Comparison of ENCODE assay signal across 38 cellular contexts in the genomic region with DNA sequence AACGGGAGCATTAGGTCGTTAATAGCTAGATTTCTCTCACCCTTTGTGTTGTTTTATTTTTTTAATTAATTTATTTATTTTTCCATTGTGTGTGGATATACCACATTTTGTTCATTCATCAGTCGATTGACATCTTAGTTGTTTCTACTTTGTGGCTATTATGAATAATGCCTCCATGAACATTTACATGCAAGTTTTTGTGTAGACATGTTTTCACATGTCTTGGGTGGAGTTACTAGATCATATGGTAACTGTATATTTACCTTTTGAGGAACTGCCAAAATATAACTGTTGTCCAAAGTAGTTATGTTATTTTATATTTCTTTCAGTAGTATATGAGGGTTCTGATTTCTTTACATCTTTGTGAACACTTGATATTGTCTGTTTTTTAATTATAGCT. TPM values are rescaled to one million over a fixed set of nuclear protein-coding genes. Genes with fewer than 3 reads are reported as not detected.
"Had no signal": no experiment of that assay in that cellular context is flagged by ENCODE, and none has a peak within 500 bp of the region (broad histone marks: within the 10 kb centered on the region; RNA-seq: fewer than 3 reads in every experiment).

No MANE protein-coding gene starts in this region.

- H3K4me3 Mint-ChIP-seq: activated CD4-positive, alpha-beta memory T cell treated with anti-CD3 and anti-CD28 coated beads for 36 hours; activated CD4-positive, alpha-beta T cell treated with anti-CD3 and anti-CD28 coated beads for 36 hours; activated CD4-positive, alpha-beta T cell treated with anti-CD3 and anti-CD28 coated beads, Interleukin-2, amount 10 ng/mL, durations not matched to agents 24 days and 14 days; activated CD8-positive, alpha-beta memory T cell treated with anti-CD3 and anti-CD28 coated beads, Interleukin-2, amount 10 ng/mL, durations not matched to agents 7 days and 5 days; activated CD8-positive, alpha-beta T cell treated with anti-CD3 and anti-CD28 coated beads, Interleukin-2, amount 10 ng/mL, durations not matched to agents 7 days and 5 days; activated naive CD4-positive, alpha-beta T cell treated with anti-CD3 and anti-CD28 coated beads for 36 hours; activated naive CD4-positive, alpha-beta T cell treated with anti-CD3 and anti-CD28 coated beads, Interleukin-2, amount 50 U/mL, for 24 hours; activated naive CD8-positive, alpha-beta T cell treated with anti-CD3 and anti-CD28 coated beads for 36 hours; activated naive CD8-positive, alpha-beta T cell treated with anti-CD3 and anti-CD28 coated beads, Interleukin-2, amount 50 U/mL, for 24 hours; activated T-helper 1 cell treated with anti-CD3 and anti-CD28 coated beads, Interleukin-12 subunit alpha, Interleukin-12 subunit beta, Interleukin-2, Interleukin-4 antibody, amounts not matched to agents 30 ng/mL and 10 ng/mL and 1 ng/mL, durations not matched to agents 14 hours and 24 hours and 36 hours; central memory CD8-positive, alpha-beta T cell; dendritic cell treated with granulocyte-macrophage colony-stimulating factor and Interleukin-4, amounts not matched to agents 40 ng/mL and 50 ng/mL, for 4 days; effector memory CD8-positive, alpha-beta T cell had no signal

- FAIRE-seq: endothelial cell of umbilical vein had no signal

- H3K4me1 Mint-ChIP-seq: activated CD4-positive, alpha-beta T cell treated with anti-CD3 and anti-CD28 coated beads for 36 hours; activated naive CD4-positive, alpha-beta T cell treated with anti-CD3 and anti-CD28 coated beads, Interleukin-2, amount 50 U/mL, for 24 hours; activated naive CD8-positive, alpha-beta T cell treated with anti-CD3 and anti-CD28 coated beads for 36 hours; activated naive CD8-positive, alpha-beta T cell treated with anti-CD3 and anti-CD28 coated beads, Interleukin-2, amount 50 U/mL, for 24 hours had no signal

- H3K27me3 ChIP-seq: adrenal gland, body of pancreas, dorsolateral prefrontal cortex, esophagus muscularis mucosa, foreskin keratinocyte, gastrocnemius medialis, heart left ventricle had no signal

- H3K27me3 Mint-ChIP-seq: activated CD4-positive, alpha-beta memory T cell treated with anti-CD3 and anti-CD28 coated beads for 36 hours; activated CD4-positive, alpha-beta T cell treated with anti-CD3 and anti-CD28 coated beads for 36 hours; activated CD4-positive, alpha-beta T cell treated with anti-CD3 and anti-CD28 coated beads, Interleukin-2, amount 10 ng/mL, durations not matched to agents 24 days and 14 days; activated CD8-positive, alpha-beta memory T cell treated with anti-CD3 and anti-CD28 coated beads, Interleukin-2, amount 10 ng/mL, durations not matched to agents 7 days and 5 days; activated naive CD4-positive, alpha-beta T cell treated with anti-CD3 and anti-CD28 coated beads, Interleukin-2, amount 50 U/mL, for 24 hours; activated naive CD8-positive, alpha-beta T cell treated with anti-CD3 and anti-CD28 coated beads for 36 hours; activated naive CD8-positive, alpha-beta T cell treated with anti-CD3 and anti-CD28 coated beads, Interleukin-2, amount 50 U/mL, for 24 hours; central memory CD8-positive, alpha-beta T cell; dendritic cell treated with granulocyte-macrophage colony-stimulating factor and Interleukin-4, amounts not matched to agents 40 ng/mL and 50 ng/mL, for 4 days; effector memory CD8-positive, alpha-beta T cell had no signal

- H3K9me3 Mint-ChIP-seq: activated CD4-positive, alpha-beta memory T cell treated with anti-CD3 and anti-CD28 coated beads for 36 hours; activated CD4-positive, alpha-beta T cell treated with anti-CD3 and anti-CD28 coated beads, Interleukin-2, amount 10 ng/mL, durations not matched to agents 24 days and 14 days; activated naive CD4-positive, alpha-beta T cell treated with anti-CD3 and anti-CD28 coated beads for 36 hours; activated naive CD4-positive, alpha-beta T cell treated with anti-CD3 and anti-CD28 coated beads, Interleukin-2, amount 50 U/mL, for 24 hours; activated naive CD8-positive, alpha-beta T cell treated with anti-CD3 and anti-CD28 coated beads for 36 hours; activated naive CD8-positive, alpha-beta T cell treated with anti-CD3 and anti-CD28 coated beads, Interleukin-2, amount 50 U/mL, for 24 hours; activated T-helper 1 cell treated with anti-CD3 and anti-CD28 coated beads, Interleukin-12 subunit alpha, Interleukin-12 subunit beta, Interleukin-2, Interleukin-4 antibody, amounts not matched to agents 30 ng/mL and 10 ng/mL and 1 ng/mL, durations not matched to agents 14 hours and 24 hours and 36 hours; activated T-helper 2 cell treated with anti-CD3 and anti-CD28 coated beads, Interferon-gamma antibody, Interleukin-2, Interleukin-4, amounts not matched to agents 10 μg/mL and 5 μg/mL and 100 μg/mL, durations not matched to agents 14 hours and 24 hours and 36 hours; central memory CD8-positive, alpha-beta T cell; dendritic cell treated with granulocyte-macrophage colony-stimulating factor and Interleukin-4, amounts not matched to agents 40 ng/mL and 50 ng/mL, for 4 days; effector memory CD8-positive, alpha-beta T cell had no signal

- H3K36me3 ChIP-seq: adrenal gland, gastrocnemius medialis had no signal

- H3K27ac Mint-ChIP-seq: activated CD4-positive, alpha-beta memory T cell treated with anti-CD3 and anti-CD28 coated beads for 36 hours; activated CD4-positive, alpha-beta T cell treated with anti-CD3 and anti-CD28 coated beads for 36 hours; activated CD4-positive, alpha-beta T cell treated with anti-CD3 and anti-CD28 coated beads, Interleukin-2, amount 10 ng/mL, durations not matched to agents 24 days and 14 days; activated CD8-positive, alpha-beta memory T cell treated with anti-CD3 and anti-CD28 coated beads, Interleukin-2, amount 10 ng/mL, durations not matched to agents 7 days and 5 days; activated CD8-positive, alpha-beta T cell treated with anti-CD3 and anti-CD28 coated beads, Interleukin-2, amount 10 ng/mL, durations not matched to agents 7 days and 5 days; activated naive CD4-positive, alpha-beta T cell treated with anti-CD3 and anti-CD28 coated beads for 36 hours; activated naive CD4-positive, alpha-beta T cell treated with anti-CD3 and anti-CD28 coated beads, Interleukin-2, amount 50 U/mL, for 24 hours; activated naive CD8-positive, alpha-beta T cell treated with anti-CD3 and anti-CD28 coated beads for 36 hours; activated naive CD8-positive, alpha-beta T cell treated with anti-CD3 and anti-CD28 coated beads, Interleukin-2, amount 50 U/mL, for 24 hours; activated T-helper 1 cell treated with anti-CD3 and anti-CD28 coated beads, Interleukin-12 subunit alpha, Interleukin-12 subunit beta, Interleukin-2, Interleukin-4 antibody, amounts not matched to agents 30 ng/mL and 10 ng/mL and 1 ng/mL, durations not matched to agents 14 hours and 24 hours and 36 hours; activated T-helper 2 cell treated with anti-CD3 and anti-CD28 coated beads, Interferon-gamma antibody, Interleukin-2, Interleukin-4, amounts not matched to agents 10 μg/mL and 5 μg/mL and 100 μg/mL, durations not matched to agents 14 hours and 24 hours and 36 hours; effector memory CD8-positive, alpha-beta T cell had no signal

- H3K27ac ChIP-seq: adrenal gland, body of pancreas, coronary artery, dorsolateral prefrontal cortex, esophagus muscularis mucosa, foreskin keratinocyte, gastrocnemius medialis, heart left ventricle had no signal

- H3K9me3 ChIP-seq: adrenal gland, body of pancreas, esophagus muscularis mucosa, gastrocnemius medialis, heart left ventricle had no signal

- DNase-seq: activated CD4-positive, alpha-beta memory T cell treated with anti-CD3 and anti-CD28 coated beads for 36 hours; activated CD4-positive, alpha-beta T cell treated with anti-CD3 and anti-CD28 coated beads for 36 hours; activated CD4-positive, alpha-beta T cell treated with anti-CD3 and anti-CD28 coated beads, Interleukin-2, amount 10 ng/mL, durations not matched to agents 24 days and 14 days; activated CD4-positive, CD25-positive, alpha-beta regulatory T cell; activated CD4-positive, CD25-positive, alpha-beta regulatory T cell treated with anti-CD3 and anti-CD28 coated beads, Interleukin-2, amount 50 U/mL, for 72 hours; activated CD8-positive, alpha-beta memory T cell treated with anti-CD3 and anti-CD28 coated beads, Interleukin-2, amount 10 ng/mL, durations not matched to agents 7 days and 5 days; activated CD8-positive, alpha-beta memory T cell treated with anti-CD3 and anti-CD28 coated beads, Interleukin-2, amount 50 U/mL, for 4 hours; activated CD8-positive, alpha-beta T cell treated with anti-CD3 and anti-CD28 coated beads, Interleukin-2, amount 10 ng/mL, durations not matched to agents 7 days and 5 days; activated effector memory CD4-positive, alpha-beta T cell treated with anti-CD3 and anti-CD28 coated beads, Interleukin-2, amount 50 U/mL, for 16 hours; activated naive CD4-positive, alpha-beta T cell treated with anti-CD3 and anti-CD28 coated beads for 36 hours; activated naive CD8-positive, alpha-beta T cell treated with anti-CD3 and anti-CD28 coated beads for 36 hours; activated naive CD8-positive, alpha-beta T cell treated with anti-CD3 and anti-CD28 coated beads, Interleukin-2, amount 50 U/mL, for 24 hours; activated T-cell treated with anti-CD3 and anti-CD28 coated beads, Interleukin-2, amount 50 U/mL, for 1 hour; activated T-cell treated with anti-CD3 and anti-CD28 coated beads, Interleukin-2, amount 50 U/mL, for 48 hours; adrenal gland; amygdala; aorta; body of pancreas; dorsolateral prefrontal cortex; effector memory CD8-positive, alpha-beta T cell; erythroblast; gastrocnemius medialis; glutamatergic neuron; heart left ventricle; T-helper 1 cell; T-helper 2 cell had no signal

- H3K4me3 ChIP-seq: adrenal gland, body of pancreas, coronary artery, dorsolateral prefrontal cortex, esophagus muscularis mucosa, gastrocnemius medialis, heart left ventricle had no signal

- H3K4me1 ChIP-seq: adrenal gland, body of pancreas, esophagus muscularis mucosa, gastrocnemius medialis had no signal

RNA-seq across cellular contexts. Expression of a gene that starts 41.9 kb away (rescaled TPM):
- total RNA-seq: activated CD4-positive, alpha-beta memory T cell treated with anti-CD3 and anti-CD28 coated beads for 36 hours; activated CD4-positive, alpha-beta T cell treated with anti-CD3 and anti-CD28 coated beads for 36 hours; activated CD4-positive, alpha-beta T cell treated with anti-CD3 and anti-CD28 coated beads, Interleukin-2, amount 10 ng/mL, durations not matched to agents 24 days and 14 days; activated CD8-positive, alpha-beta memory T cell treated with anti-CD3 and anti-CD28 coated beads for 36 hours; activated CD8-positive, alpha-beta memory T cell treated with anti-CD3 and anti-CD28 coated beads, Interleukin-2, amount 10 ng/mL, durations not matched to agents 7 days and 5 days; activated CD8-positive, alpha-beta T cell treated with anti-CD3 and anti-CD28 coated beads, Interleukin-2, amount 10 ng/mL, durations not matched to agents 7 days and 5 days; activated naive CD4-positive, alpha-beta T cell treated with anti-CD3 and anti-CD28 coated beads for 36 hours; activated naive CD8-positive, alpha-beta T cell treated with anti-CD3 and anti-CD28 coated beads for 36 hours; activated T-helper 1 cell treated with anti-CD3 and anti-CD28 coated beads, Interleukin-12 subunit alpha, Interleukin-12 subunit beta, Interleukin-2, Interleukin-4 antibody, amounts not matched to agents 30 ng/mL and 10 ng/mL and 1 ng/mL, durations not matched to agents 14 hours and 24 hours and 36 hours; activated T-helper 2 cell treated with anti-CD3 and anti-CD28 coated beads, Interferon-gamma antibody, Interleukin-2, Interleukin-4, amounts not matched to agents 10 μg/mL and 5 μg/mL and 100 μg/mL, durations not matched to agents 14 hours and 24 hours and 36 hours; adrenal gland; aorta; body of pancreas; cardiac septum; cerebellum; endothelial cell of umbilical vein; esophagus muscularis mucosa; gastrocnemius medialis; heart left ventricle had no signal
- polyA plus RNA-seq: aorta, heart left ventricle had no signal
